In genomic region chr5:134374234-134374633, GRCh38 we compare ENCODE assay signal across 14 cellular contexts. TPM values are rescaled to one million over a fixed set of nuclear protein-coding genes. Genes with fewer than 3 reads are reported as not detected.
A peak's percentile ranks its signal among the peaks of the same experiment; 100 is the strongest.
DNase-seq lines count a peak whose midpoint lies in the region; ATAC-seq and TF ChIP-seq lines count a peak whose summit lies in the region.
"Had no signal": no experiment of that assay in that cellular context is flagged by ENCODE, and none has a peak within 500 bp of the region (broad histone marks: within the 10 kb centered on the region; RNA-seq: fewer than 3 reads in every experiment).

No MANE protein-coding gene starts in this region.

- DNase-seq in MCF 10A (ENCODE audit: unreplicated experiment) = peak; percentile 24
- DNase-seq in mammary epithelial cell = no peak
- DNase-seq in PC-3 = peak; percentile 36
- DNase-seq in fibroblast of lung (ENCODE audit: low read depth in 2 of 2) = no peak
- no peak for DNase-seq in caudate nucleus (lab: John Stamatoyannopoulos, UW)
- DNase-seq: aorta, heart left ventricle, Kasumi-1, NCI-H2171, ovary had no signal

- H3K4me1 ChIP-seq in mammary epithelial cell (ENCODE audit: insufficient read depth, low read length) (peaks cover 9% of the 10 kb centered on the region), PC-3 (ENCODE audit: insufficient read depth, low read length) (peaks cover 11% of the 10 kb centered on the region), fibroblast of lung (ENCODE audit: control insufficient read depth, extremely low read depth, insufficient read depth, low read length) (no peaks in the 10 kb centered on the region), skeletal muscle tissue (ENCODE audit: control insufficient read depth in 3 of 3, insufficient read depth in 3 of 3, low read length in 3 of 3) (peaks cover 22 to 34% (median 29%) of the 10 kb centered on the region in 3 donors)

- H3K36me3 Mint-ChIP-seq in MCF 10A (ENCODE audit: insufficient read depth, unreplicated experiment) = peaks cover 78% of the 10 kb centered on the region

- 95% methylated on average over 3 of the region's 3 CpGs for WGBS in mammary epithelial cell (ENCODE audit: low coverage, missing lambda C conversion rate)

- dilution Hi-C loops in mammary epithelial cell (cut with HindIII; ENCODE audit: low sequenced_read_pairs) = loop anchor here (5.0 kb wide), 1 partner anchor 47 kb away; no protein-coding TSS in a partner anchor

- TF ChIP-seq CTCF in MCF 10A (IDR thresholded peaks at IDR 0.05; ENCODE audit: unreplicated experiment) (peak; percentile 34), mammary epithelial cell (conservative IDR thresholded peaks at IDR 0.05 in 1 of 2, IDR thresholded peaks at IDR 0.05 in 1 of 2; ENCODE audit: extremely low read depth in 1 of 2, insufficient read depth in 1 of 2, low read depth in 1 of 2, low read length in 2 of 2) (no peak), PC-3 (conservative IDR thresholded peaks at IDR 0.05; ENCODE audit: low read depth, low read length) (peak; percentile 40), fibroblast of lung (conservative IDR thresholded peaks at IDR 0.05 in 1 of 2, IDR thresholded peaks at IDR 0.05 in 1 of 2; ENCODE audit: low read depth in 1 of 2, low read length in 2 of 2) (no peak)

- peaks cover 21% of the 10 kb centered on the region for H3K4me1 Mint-ChIP-seq in MCF 10A (ENCODE audit: insufficient read depth, unreplicated experiment)

- H3K9ac ChIP-seq in mammary epithelial cell (ENCODE audit: insufficient read depth, low read length) (no peak overlapping the region), PC-3 (ENCODE audit: low read length) (no peak overlapping the region), fibroblast of lung (ENCODE audit: insufficient read depth, low read length) (no peak overlapping the region), skeletal muscle tissue (ENCODE audit: low read depth in 1 of 3, low read length in 3 of 3) (peak overlapping the region; percentile 21 to 55 (median 26))

- CTCF ChIA-PET in MCF 10A (lab: Yijun Ruan, JAX) (interaction anchor here (0.6 to 1.7 kb wide), 8 partner anchors 22 to 342 kb away, joined by 3 to 5 read pairs (median 4); partner anchors contain the start of gene CDKN2AIPNL), mammary epithelial cell (lab: Charles Lee; ENCODE audit: low non-redundant PET) (no interaction called here), PC-3 (lab: Charles Lee) (interaction anchor here (1.2 kb wide), 1 partner anchor 150 kb away, joined by 6 read pairs; no protein-coding TSS in a partner anchor)

- H4K20me1 ChIP-seq in mammary epithelial cell (ENCODE audit: insufficient read depth, low read length) = no peaks in the 10 kb centered on the region
- peaks cover 16% of the 10 kb centered on the region for H4K20me1 ChIP-seq in PC-3 (ENCODE audit: low read length)
- H4K20me1 ChIP-seq in fibroblast of lung (ENCODE audit: control insufficient read depth, extremely low read depth, insufficient read depth, low read length) = peaks cover 5% of the 10 kb centered on the region

- H2AFZ ChIP-seq in mammary epithelial cell (ENCODE audit: low read depth, low read length) (no peak overlapping the region), PC-3 (ENCODE audit: low read length) (no peak overlapping the region), fibroblast of lung (ENCODE audit: low read length) (no peak overlapping the region)

- in situ Hi-C loops in mammary epithelial cell (cut with MboI; ENCODE audit: low sequenced_read_pairs in 2 of 2) = no loop called here

- H3K4me2 ChIP-seq in mammary epithelial cell (ENCODE audit: insufficient read depth, low read depth, low read length) = no peak overlapping the region
- no peak overlapping the region; the same call in 1 of the 2 replicates for H3K4me2 ChIP-seq in PC-3 (ENCODE audit: low read length)
- H3K4me2 ChIP-seq in fibroblast of lung (ENCODE audit: extremely low read depth, insufficient read depth, low read length) = peak overlapping the region; percentile 32

- no peaks in the 10 kb centered on the region for H3F3A ChIP-seq in PC-3 (ENCODE audit: low read length, unreplicated experiment)

- H3K27me3 Mint-ChIP-seq in MCF 10A (ENCODE audit: insufficient read depth, unreplicated experiment) = no peaks in the 10 kb centered on the region

- H3K9me3 ChIP-seq in mammary epithelial cell (replicated peaks; ENCODE audit: insufficient read depth, low read length) (no peaks in the 10 kb centered on the region), PC-3 (ENCODE audit: low read length) (no peaks in the 10 kb centered on the region), fibroblast of lung (ENCODE audit: control insufficient read depth, insufficient read depth, low read depth, low read length) (no peaks in the 10 kb centered on the region), skeletal muscle tissue (ENCODE audit: control insufficient read depth in 3 of 3, low read length in 3 of 3) (no peaks in the 10 kb centered on the region)
- H3K9me3 ChIP-seq: heart left ventricle, ovary had no signal

- no peak overlapping the region for H3K27ac ChIP-seq in mammary epithelial cell (ENCODE audit: insufficient read depth, low read depth, low read length)
- no peak overlapping the region for H3K27ac ChIP-seq in PC-3 (ENCODE audit: low read length)
- H3K27ac ChIP-seq in fibroblast of lung (ENCODE audit: insufficient read depth, low read length) = no peak overlapping the region
- no peak overlapping the region for H3K27ac ChIP-seq in skeletal muscle tissue (ENCODE audit: low read depth, low read length)
- H3K27ac ChIP-seq in caudate nucleus (ENCODE audit: low read depth, low read length) = no peak overlapping the region
- H3K27ac ChIP-seq: heart left ventricle, ovary had no signal

- ATAC-seq in PC-3 (no peak), GM18909 (IDR thresholded peaks at IDR 0.05; ENCODE audit: poor library complexity, unreplicated experiment) (no peak), HG03159 (IDR thresholded peaks at IDR 0.05; ENCODE audit: unreplicated experiment) (no peak)
- ATAC-seq: heart left ventricle had no signal

- BruUV-seq in MCF 10A (replicated peaks; lab: Mats Ljungman, UMichigan) (no TSS peak), mammary epithelial cell (replicated peaks; lab: Mats Ljungman, UMichigan) (no TSS peak), PC-3 (replicated peaks; lab: Mats Ljungman, UMichigan) (no TSS peak)

- H3K79me2 ChIP-seq in mammary epithelial cell (ENCODE audit: insufficient read depth, low read length) (peaks cover 75% of the 10 kb centered on the region), PC-3 (ENCODE audit: low read length) (peaks cover 56% of the 10 kb centered on the region), fibroblast of lung (ENCODE audit: control insufficient read depth, insufficient read depth, low read length) (peaks cover 60% of the 10 kb centered on the region)

- H3K4me3 Mint-ChIP-seq in MCF 10A (ENCODE audit: unreplicated experiment) = no peak overlapping the region

- H3K4me3 ChIP-seq in mammary epithelial cell (replicated peaks in 1 of 3; ENCODE audit: insufficient read depth in 1 of 3, low read depth in 2 of 3, low read length in 3 of 3) (no peak overlapping the region), PC-3 (ENCODE audit: low read length) (no peak overlapping the region), fibroblast of lung (replicated peaks in 1 of 4; ENCODE audit: control extremely low read depth in 1 of 4, insufficient read depth in 1 of 4, low read depth in 3 of 4, low read length in 4 of 4) (peak overlapping the region in 1 of 4 experiments; percentile 17), skeletal muscle tissue (ENCODE audit: low read length in 3 of 3) (no peak overlapping the region)
- H3K4me3 ChIP-seq: ovary had no signal

- H3K36me3 ChIP-seq in mammary epithelial cell (ENCODE audit: insufficient read depth, low read length) = peaks cover 12% of the 10 kb centered on the region
- H3K36me3 ChIP-seq in PC-3 (ENCODE audit: low read depth, low read length) = peaks cover 13% of the 10 kb centered on the region
- peaks cover 3% of the 10 kb centered on the region for H3K36me3 ChIP-seq in fibroblast of lung (ENCODE audit: control insufficient read depth, insufficient read depth, low read length)
- peaks cover 13 to 24% (median 21%) of the 10 kb centered on the region in 3 donors for H3K36me3 ChIP-seq in skeletal muscle tissue (ENCODE audit: control insufficient read depth in 3 of 3, insufficient read depth in 3 of 3, low read length in 3 of 3)
- H3K36me3 ChIP-seq: ovary had no signal

- no peaks in the 10 kb centered on the region for H3K9me2 ChIP-seq in PC-3 (replicated peaks; ENCODE audit: low read length)

- no peak overlapping the region for H3K27ac Mint-ChIP-seq in MCF 10A (ENCODE audit: low read depth, unreplicated experiment)
- H3K27ac Mint-ChIP-seq: T-helper 2 cell treated with Interferon-gamma antibody and Interleukin-4, amounts not matched to agents 5 μg/mL and 100 μg/mL, for 36 hours had no signal

- intact Hi-C loops in MCF 10A (cut with micrococcal nuclease) = loop anchor here (5.0 kb wide), 1 partner anchor 138 kb away; no protein-coding TSS in a partner anchor
- intact Hi-C loops in mammary epithelial cell (cut with micrococcal nuclease) = loop anchor here (5.0 kb wide), 2 partner anchors 138 to 147 kb away; partner anchors contain the start of gene PPP2CA
- intact Hi-C loops in PC-3 (cut with micrococcal nuclease) = loop anchor here (5.0 kb wide), 1 partner anchor 213 kb away; no protein-coding TSS in a partner anchor

- H3K27me3 ChIP-seq in mammary epithelial cell (ENCODE audit: insufficient read depth, low read length) (no peaks in the 10 kb centered on the region), PC-3 (ENCODE audit: low read length) (no peaks in the 10 kb centered on the region), fibroblast of lung (ENCODE audit: control insufficient read depth, insufficient read depth, low read length) (no peaks in the 10 kb centered on the region), skeletal muscle tissue (ENCODE audit: control insufficient read depth in 3 of 3, insufficient read depth in 3 of 3, low read length in 3 of 3) (no peaks in the 10 kb centered on the region)
- H3K27me3 ChIP-seq: heart left ventricle, ovary had no signal

- POLR2A ChIA-PET in MCF 10A (lab: Yijun Ruan, JAX) (interaction anchor here (0.6 to 4.8 kb wide), 8 partner anchors 10 to 199 kb away, joined by 3 to 94 read pairs (median 4); partner anchors contain the start of gene CDKN2AIPNL), PC-3 (lab: Charles Lee; ENCODE audit: unreplicated experiment) (no interaction called here)

- no peaks in the 10 kb centered on the region for H3K9me3 Mint-ChIP-seq in MCF 10A (ENCODE audit: unreplicated experiment)
- H3K9me3 Mint-ChIP-seq: T-helper 2 cell treated with Interferon-gamma antibody and Interleukin-4, amounts not matched to agents 5 μg/mL and 100 μg/mL, for 36 hours had no signal

RNA-seq across cellular contexts. Expression of gene UBE2B, which starts 2.9 kb away (rescaled TPM):
- total RNA-seq in MCF 10A (2022) (178 and 186 TPM in 2 replicates), mammary epithelial cell (10 to 100 TPM; 37.2 to 83.3 TPM), PC-3 (2014; rRNA removed) (9.5 and 10.0 TPM in 2 replicates), fibroblast of lung (24.4 and 31.9 TPM in 2 replicates), skeletal muscle tissue (67.8 TPM)
- polyA plus RNA-seq in mammary epithelial cell (29.6 TPM), fibroblast of lung (75.8 and 93.2 TPM in 2 replicates)
- polyA minus RNA-seq in mammary epithelial cell (14.2 TPM), fibroblast of lung (ENCODE audit: low replicate concordance) (0.26 and 1.9 TPM in 2 replicates)
- polyA plus RNA-seq in fibroblast of lung (2012) = 77.7 and 93.8 TPM in 2 replicates

RNA-seq across cellular contexts. Expression of gene CDKL3, which starts 7.3 kb away (rescaled TPM):
- total RNA-seq in MCF 10A (2022) (9.0 and 12.8 TPM in 2 replicates), mammary epithelial cell (under 1 TPM; 0.71 to 0.83 TPM), PC-3 (2014; rRNA removed) (0.17 TPM in 1 of 2 replicates, not detected in the other), fibroblast of lung (3.3 and 4.6 TPM in 2 replicates), skeletal muscle tissue (7.8 TPM)
- polyA plus RNA-seq in mammary epithelial cell (0.43 TPM), fibroblast of lung (1.7 and 2.3 TPM in 2 replicates)
- polyA minus RNA-seq in mammary epithelial cell (not detected), fibroblast of lung (ENCODE audit: low replicate concordance) (not detected in 2 replicates)
- polyA plus RNA-seq in fibroblast of lung (2012) = 2.7 and 3.2 TPM in 2 replicates

RNA-seq across cellular contexts. Expression of gene CDKN2AIPNL, which starts 37.4 kb away (rescaled TPM):
- total RNA-seq in MCF 10A (2022) = 75.1 and 82.4 TPM in 2 replicates
- total RNA-seq in mammary epithelial cell = 10 to 100 TPM; 28.7 to 30.0 TPM
- 17.5 TPM for polyA plus RNA-seq in mammary epithelial cell
- 4.7 TPM for polyA minus RNA-seq in mammary epithelial cell
- total RNA-seq in PC-3 (2014; rRNA removed) = 29.7 and 38.2 TPM in 2 replicates
- total RNA-seq in fibroblast of lung = 24.4 and 49.2 TPM in 2 replicates
- polyA plus RNA-seq in fibroblast of lung = 13.6 and 23.2 TPM in 2 replicates
- polyA plus RNA-seq in fibroblast of lung (2012) = 16.0 and 29.0 TPM in 2 replicates
- polyA minus RNA-seq in fibroblast of lung (ENCODE audit: low replicate concordance) = 2.1 and 3.0 TPM in 2 replicates
- total RNA-seq in skeletal muscle tissue = 37.1 TPM

Comparison
In these comparisons a context has a peak if more than half of its experiments do, and no peak if none do; other contexts are left out.
1. DNase-seq: peak in MCF 10A (single experiment) and PC-3 (single experiment); none in mammary epithelial cell (single experiment), fibroblast of lung (0 of 2) and caudate nucleus (0 of 61).
2. CTCF ChIP-seq: peak in MCF 10A (single experiment) and PC-3 (single experiment); none in mammary epithelial cell (0 of 2) and fibroblast of lung (0 of 2).
3. H3K9ac ChIP-seq: peak in skeletal muscle tissue (3 of 3); none in mammary epithelial cell (single experiment), PC-3 (single experiment) and fibroblast of lung (single experiment).